Comparison of ENCODE assay signal across 28 cellular contexts in genomic region chr5:65150599-65150998, GRCh38.
"Had no signal": no experiment of that assay in that cellular context is flagged by ENCODE, and none has a peak within 500 bp of the region (broad histone marks: within the 10 kb centered on the region; RNA-seq: fewer than 3 reads in every experiment).

No MANE protein-coding gene starts in this region.

- H3K36me3 Mint-ChIP-seq: stimulated activated memory B cell treated with anti-CD40 and anti-IgM and Interleukin-4, amounts not matched to agents 10 μg/mL and 1 μg/mL and 100 μg/mL, for 72 hours; type B pancreatic cell had no signal

- H3K4me3 Mint-ChIP-seq: activated CD4-positive, alpha-beta memory T cell treated with anti-CD3 and anti-CD28 coated beads, Interleukin-2, amount 10 ng/mL, durations not matched to agents 7 days and 5 days; activated CD4-positive, alpha-beta T cell treated with anti-CD3 and anti-CD28 coated beads, Interleukin-2, amount 10 ng/mL, durations not matched to agents 7 days and 5 days; activated T-cell treated with anti-CD3 and anti-CD28 coated beads, Interleukin-2, amount 50 U/mL, for 4 hours; activated T-helper 17 cell treated with anti-CD3 and anti-CD28 coated beads, Interleukin-2, amount 50 U/mL, for 72 hours; nephron; stimulated activated memory B cell treated with anti-CD40 and anti-IgM and Interleukin-4, amounts not matched to agents 10 μg/mL and 1 μg/mL and 100 μg/mL, for 72 hours; stimulated activated naive CD8-positive, alpha-beta T cell treated with anti-CD3 and anti-CD28 coated beads, Interleukin-15, amount 100 ng/mL, for 72 hours; T-helper 17 cell; type B pancreatic cell; WTC11 had no signal

- DNase-seq: activated CD4-positive, alpha-beta memory T cell treated with anti-CD3 and anti-CD28 coated beads, Interleukin-2, amount 10 ng/mL, durations not matched to agents 7 days and 5 days; activated CD4-positive, alpha-beta T cell treated with anti-CD3 and anti-CD28 coated beads for 1 hour; activated CD4-positive, alpha-beta T cell treated with anti-CD3 and anti-CD28 coated beads, Interleukin-2, amount 10 ng/mL, durations not matched to agents 7 days and 5 days; activated CD8-positive, alpha-beta memory T cell treated with anti-CD3 and anti-CD28 coated beads, Interleukin-2, amount 50 U/mL, for 48 hours; activated gamma-delta T cell treated with Interleukin-2 at 50 U/mL for 16 hours; activated naive CD4-positive, alpha-beta T cell treated with anti-CD3 and anti-CD28 coated beads, Interleukin-2, amount 50 U/mL, for 16 hours; activated T-cell treated with anti-CD3 and anti-CD28 coated beads, Interleukin-2, amount 50 U/mL, for 4 hours; amniotic stem cell; brain microvascular endothelial cell; central memory CD4-positive, alpha-beta T cell; left lung; ovary; stimulated activated CD4-positive, alpha-beta T cell treated with anti-CD3 and anti-CD28 coated beads, Interleukin-4, amount 100 ng/mL, for 24 hours; stimulated activated CD8-positive, alpha-beta memory T cell treated with anti-CD3 and anti-CD28 coated beads, Interleukin-4, amount 100 ng/mL, for 48 hours; stimulated activated naive CD8-positive, alpha-beta T cell treated with anti-CD3 and anti-CD28 coated beads, Interleukin-15, amount 100 ng/mL, for 72 hours; substantia nigra; T-helper 17 cell; T1000; uterus had no signal

- H3K4me1 ChIP-seq: left lung, uterus had no signal

- H3K27ac ChIP-seq: brain microvascular endothelial cell, left lung, neutrophil, ovary, skin epidermis, uterus had no signal

- H3K36me3 ChIP-seq: left lung, neutrophil, ovary, uterus had no signal

- ATAC-seq: activated T-cell treated with anti-CD3 and anti-CD28 coated beads, Interleukin-2, amount 50 U/mL, for 4 hours; activated T-helper 17 cell treated with anti-CD3 and anti-CD28 coated beads, Interleukin-2, amount 50 U/mL, for 72 hours; left lung; sciatic nerve; stimulated activated memory B cell treated with anti-CD40 and anti-IgM and Interleukin-4, amounts not matched to agents 10 μg/mL and 1 μg/mL and 100 μg/mL, for 72 hours; stimulated activated naive CD8-positive, alpha-beta T cell treated with anti-CD3 and anti-CD28 coated beads, Interleukin-15, amount 100 ng/mL, for 72 hours; T-helper 17 cell; WTC11 had no signal

- H3K9me3 ChIP-seq: left lung, neutrophil, ovary, uterus had no signal

- H3K27me3 ChIP-seq: brain microvascular endothelial cell, left lung, neutrophil, ovary, uterus had no signal

- H3K27me3 Mint-ChIP-seq: activated CD4-positive, alpha-beta memory T cell treated with anti-CD3 and anti-CD28 coated beads, Interleukin-2, amount 10 ng/mL, durations not matched to agents 7 days and 5 days; activated CD4-positive, alpha-beta T cell treated with anti-CD3 and anti-CD28 coated beads, Interleukin-2, amount 10 ng/mL, durations not matched to agents 7 days and 5 days; activated T-helper 17 cell treated with anti-CD3 and anti-CD28 coated beads, Interleukin-2, amount 50 U/mL, for 72 hours; progenitor cell of endocrine pancreas; stimulated activated memory B cell treated with anti-CD40 and anti-IgM and Interleukin-4, amounts not matched to agents 10 μg/mL and 1 μg/mL and 100 μg/mL, for 72 hours; stimulated activated naive CD8-positive, alpha-beta T cell treated with anti-CD3 and anti-CD28 coated beads, Interleukin-15, amount 100 ng/mL, for 72 hours; type B pancreatic cell had no signal

- H3K4me3 ChIP-seq: left lung, ovary, skin epidermis, uterus had no signal

- H3K27ac Mint-ChIP-seq: activated CD4-positive, alpha-beta memory T cell treated with anti-CD3 and anti-CD28 coated beads, Interleukin-2, amount 10 ng/mL, durations not matched to agents 7 days and 5 days; activated CD4-positive, alpha-beta T cell treated with anti-CD3 and anti-CD28 coated beads, Interleukin-2, amount 10 ng/mL, durations not matched to agents 7 days and 5 days; activated T-helper 17 cell treated with anti-CD3 and anti-CD28 coated beads, Interleukin-2, amount 50 U/mL, for 72 hours; nephron; progenitor cell of endocrine pancreas; stimulated activated memory B cell treated with anti-CD40 and anti-IgM and Interleukin-4, amounts not matched to agents 10 μg/mL and 1 μg/mL and 100 μg/mL, for 72 hours; stimulated activated naive CD8-positive, alpha-beta T cell treated with anti-CD3 and anti-CD28 coated beads, Interleukin-15, amount 100 ng/mL, for 72 hours; T-helper 17 cell; type B pancreatic cell; WTC11 had no signal

- H3K9me3 Mint-ChIP-seq: activated CD4-positive, alpha-beta memory T cell treated with anti-CD3 and anti-CD28 coated beads, Interleukin-2, amount 10 ng/mL, durations not matched to agents 7 days and 5 days; activated CD4-positive, alpha-beta T cell treated with anti-CD3 and anti-CD28 coated beads, Interleukin-2, amount 10 ng/mL, durations not matched to agents 7 days and 5 days; activated T-cell treated with anti-CD3 and anti-CD28 coated beads, Interleukin-2, amount 50 U/mL, for 4 hours; activated T-helper 17 cell treated with anti-CD3 and anti-CD28 coated beads, Interleukin-2, amount 50 U/mL, for 72 hours; nephron; stimulated activated memory B cell treated with anti-CD40 and anti-IgM and Interleukin-4, amounts not matched to agents 10 μg/mL and 1 μg/mL and 100 μg/mL, for 72 hours; stimulated activated naive CD8-positive, alpha-beta T cell treated with anti-CD3 and anti-CD28 coated beads, Interleukin-15, amount 100 ng/mL, for 72 hours; type B pancreatic cell; WTC11 had no signal

- H3K4me1 Mint-ChIP-seq: activated CD4-positive, alpha-beta memory T cell treated with anti-CD3 and anti-CD28 coated beads, Interleukin-2, amount 10 ng/mL, durations not matched to agents 7 days and 5 days; activated CD4-positive, alpha-beta T cell treated with anti-CD3 and anti-CD28 coated beads, Interleukin-2, amount 10 ng/mL, durations not matched to agents 7 days and 5 days; activated T-helper 17 cell treated with anti-CD3 and anti-CD28 coated beads, Interleukin-2, amount 50 U/mL, for 72 hours; stimulated activated memory B cell treated with anti-CD40 and anti-IgM and Interleukin-4, amounts not matched to agents 10 μg/mL and 1 μg/mL and 100 μg/mL, for 72 hours; stimulated activated naive CD8-positive, alpha-beta T cell treated with anti-CD3 and anti-CD28 coated beads, Interleukin-15, amount 100 ng/mL, for 72 hours; T-helper 17 cell had no signal
